Comparison of ENCODE assay signal across 1 cellular context in the genomic region with DNA sequence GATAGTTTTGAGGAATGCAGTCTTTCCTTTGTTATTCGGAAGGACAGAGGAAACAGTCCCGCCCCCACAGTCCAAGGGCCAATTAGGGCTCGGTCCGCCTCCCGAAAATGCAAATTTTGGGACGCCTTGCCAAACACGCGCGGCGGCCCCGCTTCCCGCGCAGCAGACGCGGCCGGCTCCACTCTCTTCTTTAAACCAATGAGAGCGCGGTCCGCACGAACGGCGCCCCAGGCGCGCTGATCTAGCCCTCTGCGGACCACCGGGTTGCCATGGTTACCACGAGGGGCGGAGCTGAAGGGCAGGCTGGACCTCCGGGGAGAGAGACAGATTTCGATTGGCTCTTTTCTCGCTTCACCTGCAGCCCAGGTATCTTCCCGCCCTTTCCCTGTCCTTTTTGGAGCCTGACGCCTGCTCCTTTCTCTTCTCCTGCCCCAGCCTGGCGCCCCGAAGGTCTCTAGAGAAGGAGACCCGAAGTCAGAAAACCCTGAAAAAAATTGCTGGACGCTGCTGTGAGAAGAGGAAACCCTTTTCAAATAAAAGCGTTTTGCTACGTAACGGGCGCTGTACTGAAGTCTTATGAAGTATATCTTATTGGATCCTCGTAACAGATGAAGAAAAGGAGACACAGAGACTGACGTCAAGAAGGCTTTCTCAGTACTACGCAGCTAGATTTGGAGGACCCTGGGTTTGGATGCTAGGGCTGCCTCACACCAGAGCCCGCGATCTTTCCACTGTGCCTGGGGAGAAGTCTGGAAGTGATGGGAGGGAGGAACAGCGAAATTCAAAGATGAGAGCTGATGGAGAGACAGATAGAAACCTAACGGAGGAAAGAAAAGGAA.
TF ChIP-seq lines count a peak whose summit lies in the region.

No MANE protein-coding gene starts in this region.

TF ChIP-seq in GM12878, 131 proteins besides CTCF, POLR2A, EP300 and RAD21:
- peak; percentile 87 for TF ChIP-seq BMI1 (IDR thresholded peaks at IDR 0.05; ENCODE audit: borderline replicate concordance)
- TF ChIP-seq POU2F2 (IDR thresholded peaks at IDR 0.05; ENCODE audit: borderline replicate concordance, low read depth, low read length), result peak; percentile 41; the same call in 1 of the 3 replicates
- TF ChIP-seq RELB (IDR thresholded peaks at IDR 0.05; ENCODE audit: low read depth), result no peak
